ENCODE assay signal across 14 cellular contexts in the genomic region with DNA sequence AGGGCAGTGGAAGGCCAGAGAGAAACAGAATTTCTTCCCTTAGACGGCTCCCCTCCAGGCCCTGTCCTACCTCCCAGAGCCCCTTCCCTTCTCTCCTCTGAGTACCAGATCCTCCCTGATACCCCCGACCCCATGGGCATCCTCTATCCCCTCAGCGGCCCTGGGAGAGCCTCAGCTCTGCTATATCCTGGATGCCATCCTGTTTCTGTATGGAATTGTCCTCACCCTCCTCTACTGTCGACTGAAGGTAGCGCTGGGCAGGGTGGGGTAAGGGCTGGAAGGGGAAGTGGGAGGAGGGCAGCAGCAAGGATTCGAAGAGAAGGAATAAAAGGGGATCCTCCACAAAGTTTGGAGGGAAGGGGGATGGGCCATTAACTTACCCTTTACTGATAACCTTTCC. TPM values are rescaled to one million over a fixed set of nuclear protein-coding genes. Genes with fewer than 3 reads are reported as not detected.
DNase-seq lines count a peak whose midpoint lies in the region; ATAC-seq and TF ChIP-seq lines count a peak whose summit lies in the region.
"Had no signal": no experiment of that assay in that cellular context is flagged by ENCODE, and none has a peak within 500 bp of the region (broad histone marks: within the 10 kb centered on the region; RNA-seq: fewer than 3 reads in every experiment).

No MANE protein-coding gene starts in this region.

- H3K27me3 ChIP-seq in CD4-positive, alpha-beta T cell (ENCODE audit: control insufficient read depth, insufficient read depth, low read length): no peaks in the 10 kb centered on the region
- H3K27me3 ChIP-seq in KMS-11 (ENCODE audit: insufficient read depth, low read depth) (no peaks in the 10 kb centered on the region), H7 (ENCODE audit: control insufficient read depth, insufficient read depth, low read length) (no peaks in the 10 kb centered on the region)

- no peaks in the 10 kb centered on the region for H4K20me1 ChIP-seq in KMS-11 (ENCODE audit: insufficient read depth)

- no peak overlapping the region for H3K4me3 Mint-ChIP-seq in CD4-positive, alpha-beta T cell
- H3K4me3 Mint-ChIP-seq in effector memory CD8-positive, alpha-beta T cell: no peak overlapping the region

- no peak overlapping the region for H3K9ac ChIP-seq in KMS-11

- peaks cover 24% of the 10 kb centered on the region for H3K36me3 Mint-ChIP-seq in CD4-positive, alpha-beta T cell (ENCODE audit: low read depth)
- peaks cover 20% of the 10 kb centered on the region for H3K36me3 Mint-ChIP-seq in effector memory CD8-positive, alpha-beta T cell (ENCODE audit: insufficient read depth)

- no peaks in the 10 kb centered on the region for H3K9me3 ChIP-seq in CD4-positive, alpha-beta T cell (ENCODE audit: control insufficient read depth, low read length)

- CTCF ChIA-PET in CD4-positive, alpha-beta T cell (lab: Charles Lee): no interaction called here

- intact Hi-C loops in CD4-positive, alpha-beta T cell (cut with DNase I, micrococcal nuclease): no loop called here
- intact Hi-C loops in sciatic nerve (cut with DNase I): no loop called here

- H3K4me1 Mint-ChIP-seq in CD4-positive, alpha-beta T cell (ENCODE audit: low read depth): peaks cover 49% of the 10 kb centered on the region
- H3K4me1 Mint-ChIP-seq in effector memory CD8-positive, alpha-beta T cell (ENCODE audit: low read depth in 2 of 2): peaks cover 18 to 27% of the 10 kb centered on the region in 2 donors

- H3K4me1 ChIP-seq in KMS-11 (ENCODE audit: low read depth, poor library complexity, severe bottlenecking): peaks cover 21% of the 10 kb centered on the region

- peak overlapping the region; percentile 91 for H3K27ac Mint-ChIP-seq in CD4-positive, alpha-beta T cell
- H3K27ac Mint-ChIP-seq in effector memory CD8-positive, alpha-beta T cell: peak overlapping the region; percentile 79 to 80

- H3K79me2 ChIP-seq in KMS-11 (ENCODE audit: insufficient read depth, low read depth): no peaks in the 10 kb centered on the region

- no peak for ATAC-seq in CD4-positive, alpha-beta T cell (ENCODE audit: poor library complexity)
- ATAC-seq in effector memory CD8-positive, alpha-beta T cell (replicated peaks): no peak
- ATAC-seq in sciatic nerve (peak; percentile 12), HG02763 (IDR thresholded peaks at IDR 0.05; ENCODE audit: unreplicated experiment) (no peak)

- peaks cover 12% of the 10 kb centered on the region; the same call in 1 of the 2 replicates for H3K36me3 ChIP-seq in KMS-11 (ENCODE audit: insufficient read depth)
- peaks cover 15% of the 10 kb centered on the region for H3K36me3 ChIP-seq in H7 (replicated peaks; ENCODE audit: control insufficient read depth, insufficient read depth, low read length)

- no peak overlapping the region for H3K4me3 ChIP-seq in KMS-11 (IDR thresholded peaks at IDR 0.05; ENCODE audit: insufficient read depth, low read depth, low read length)
- H3K4me3 ChIP-seq in H7 (ENCODE audit: insufficient read depth, low read depth, low read length): no peak overlapping the region

- DNase-seq in CD4-positive, alpha-beta T cell: no peak
- no peak for DNase-seq in effector memory CD8-positive, alpha-beta T cell
- no peak for DNase-seq in sciatic nerve (ENCODE audit: low spot score)
- no peak for DNase-seq in stimulated activated CD4-positive, alpha-beta T cell treated with anti-CD3 and anti-CD28 coated beads, Interleukin-4, amount 100 ng/mL, for 1 hour
- DNase-seq in stimulated activated CD4-positive, alpha-beta T cell treated with anti-CD3 and anti-CD28 coated beads, Interleukin-2, amount 100 ng/mL, for 24 hours: no peak
- no peak for DNase-seq in H7
- DNase-seq: central memory CD4-positive, alpha-beta T cell; mammary epithelial cell; stimulated activated CD8-positive, alpha-beta memory T cell treated with anti-CD3 and anti-CD28 coated beads, Interleukin-4, amount 100 ng/mL, for 48 hours; T-helper 2 cell had no signal

- H2AFZ ChIP-seq in KMS-11 (ENCODE audit: low read depth): no peak overlapping the region

- H3K27ac ChIP-seq in CD4-positive, alpha-beta T cell (ENCODE audit: low read depth, low read length): peak overlapping the region; percentile 26
- H3K27ac ChIP-seq in KMS-11: no peak overlapping the region

- H3K27me3 Mint-ChIP-seq in CD4-positive, alpha-beta T cell: no peaks in the 10 kb centered on the region
- H3K27me3 Mint-ChIP-seq in effector memory CD8-positive, alpha-beta T cell: peaks cover 0 to 10% of the 10 kb centered on the region in 2 donors

- no peaks in the 10 kb centered on the region for H3K9me3 Mint-ChIP-seq in CD4-positive, alpha-beta T cell
- no peaks in the 10 kb centered on the region for H3K9me3 Mint-ChIP-seq in effector memory CD8-positive, alpha-beta T cell

- TF ChIP-seq CTCF in CD4-positive, alpha-beta T cell (IDR thresholded peaks at IDR 0.05): no peak
- no peak for TF ChIP-seq CTCF in KMS-11 (conservative IDR thresholded peaks at IDR 0.05; ENCODE audit: low read depth, low read length)

- H3K4me2 ChIP-seq in KMS-11: peak overlapping the region; percentile 34; the same call in 1 of the 2 replicates

- POLR2A ChIA-PET in CD4-positive, alpha-beta T cell (lab: Charles Lee): interaction anchor here (0.6 to 1.5 kb wide), 3 partner anchors 52 to 70 kb away, joined by 3 read pairs; a partner anchor contains a TSS

RNA-seq across cellular contexts. Expression of a gene that starts 2.7 kb away (rescaled TPM):
- total RNA-seq in CD4-positive, alpha-beta T cell: 1 to 10 TPM; 2.0 TPM
- 43.9 TPM for total RNA-seq in sciatic nerve
- total RNA-seq in H7 (2014; rRNA removed; shearing (Covaris generic)): 0.35 TPM in 1 of 2 replicates, not detected in the other

RNA-seq across cellular contexts. Expression of a gene that starts 5.6 kb away (rescaled TPM):
- total RNA-seq in CD4-positive, alpha-beta T cell: not detected
- not detected for total RNA-seq in sciatic nerve
- 7.2 TPM in 1 of 2 replicates, not detected in the other for total RNA-seq in H7 (2014; rRNA removed; shearing (Covaris generic))
- total RNA-seq: activated CD8-positive, alpha-beta memory T cell treated with anti-CD3 and anti-CD28 coated beads for 36 hours; HT1080; mammary epithelial cell had no signal

RNA-seq across cellular contexts. Expression of a gene that starts 8.0 kb away (rescaled TPM):
- 1 to 10 TPM; 3.2 to 4.1 TPM for total RNA-seq in CD4-positive, alpha-beta T cell
- total RNA-seq in sciatic nerve: 11.0 TPM
- total RNA-seq in H7 (2014; rRNA removed; shearing (Covaris generic)): 32.7 and 38.1 TPM in 2 replicates

RNA-seq across cellular contexts. Expression of a gene that starts 15.7 kb away (rescaled TPM):
- total RNA-seq in CD4-positive, alpha-beta T cell: 10 to 100 TPM; 49.9 to 55.7 TPM
- total RNA-seq in sciatic nerve: 76.5 TPM
- total RNA-seq in H7 (2014; rRNA removed; shearing (Covaris generic)): 278 and 312 TPM in 2 replicates

RNA-seq across cellular contexts. Expression of a gene that starts 19.0 kb away (rescaled TPM):
- under 1 TPM; 0.28 to 0.60 TPM for total RNA-seq in CD4-positive, alpha-beta T cell
- total RNA-seq in sciatic nerve: 75.9 TPM
- total RNA-seq in H7 (2014; rRNA removed; shearing (Covaris generic)): 9.0 and 11.7 TPM in 2 replicates
- total RNA-seq: HT1080 had no signal

Comparison
In these comparisons a context has a peak if more than half of its experiments do, and no peak if none do; other contexts are left out.
1. RNA of a gene that starts 2.7 kb away (total RNA-seq): 43.9 TPM in sciatic nerve (single experiment); 2.0 TPM in CD4-positive, alpha-beta T cell and 0.35 TPM in H7; every median in the first group is over 10 times any median in the second.